ENCODE assay signal across 1 cellular context in the genomic region with DNA sequence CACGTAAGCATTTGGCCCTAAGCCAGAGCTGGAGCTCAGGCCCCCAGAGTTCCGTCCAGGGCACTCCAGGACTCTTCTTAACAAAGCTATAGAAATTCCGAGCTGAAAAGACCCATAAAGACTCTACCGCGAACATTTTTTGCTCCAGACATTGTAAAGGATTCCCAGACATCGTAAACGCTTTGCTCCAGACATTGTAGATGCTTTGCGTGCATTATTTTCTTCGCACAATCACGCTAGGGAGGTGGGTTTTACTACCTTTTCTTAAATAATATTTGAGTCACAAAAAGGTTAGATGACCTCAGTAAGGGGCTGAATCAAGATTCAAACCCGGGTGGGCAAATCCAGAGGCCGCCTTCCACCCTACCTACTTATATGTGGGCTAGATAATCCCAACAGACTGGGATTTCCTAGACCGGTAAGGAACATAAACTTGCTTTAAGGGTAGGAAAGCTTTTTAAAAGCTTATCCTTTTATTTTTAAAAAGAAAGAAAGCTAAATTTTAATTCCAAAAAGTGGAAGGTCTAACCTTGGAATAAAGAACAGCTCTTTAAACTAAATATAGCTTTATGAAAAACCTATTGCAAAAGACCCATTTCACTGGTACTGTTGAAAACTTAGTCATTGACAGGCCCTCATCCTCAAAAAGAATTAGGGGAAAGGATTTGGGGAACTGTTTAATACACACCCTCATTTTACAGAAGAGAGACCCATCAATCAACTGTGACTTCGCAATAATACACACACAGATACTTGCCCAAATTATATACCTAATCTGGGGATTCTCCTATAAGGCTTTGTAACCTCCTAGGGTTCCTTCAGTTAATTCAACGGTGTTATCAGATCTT.
TF ChIP-seq lines count a peak whose summit lies in the region.

No MANE protein-coding gene starts in this region.

TF ChIP-seq in HCT116, 20 proteins besides CTCF, POLR2A, EP300 and RAD21 (continued from another document):
- TF ChIP-seq, protein P1, sequence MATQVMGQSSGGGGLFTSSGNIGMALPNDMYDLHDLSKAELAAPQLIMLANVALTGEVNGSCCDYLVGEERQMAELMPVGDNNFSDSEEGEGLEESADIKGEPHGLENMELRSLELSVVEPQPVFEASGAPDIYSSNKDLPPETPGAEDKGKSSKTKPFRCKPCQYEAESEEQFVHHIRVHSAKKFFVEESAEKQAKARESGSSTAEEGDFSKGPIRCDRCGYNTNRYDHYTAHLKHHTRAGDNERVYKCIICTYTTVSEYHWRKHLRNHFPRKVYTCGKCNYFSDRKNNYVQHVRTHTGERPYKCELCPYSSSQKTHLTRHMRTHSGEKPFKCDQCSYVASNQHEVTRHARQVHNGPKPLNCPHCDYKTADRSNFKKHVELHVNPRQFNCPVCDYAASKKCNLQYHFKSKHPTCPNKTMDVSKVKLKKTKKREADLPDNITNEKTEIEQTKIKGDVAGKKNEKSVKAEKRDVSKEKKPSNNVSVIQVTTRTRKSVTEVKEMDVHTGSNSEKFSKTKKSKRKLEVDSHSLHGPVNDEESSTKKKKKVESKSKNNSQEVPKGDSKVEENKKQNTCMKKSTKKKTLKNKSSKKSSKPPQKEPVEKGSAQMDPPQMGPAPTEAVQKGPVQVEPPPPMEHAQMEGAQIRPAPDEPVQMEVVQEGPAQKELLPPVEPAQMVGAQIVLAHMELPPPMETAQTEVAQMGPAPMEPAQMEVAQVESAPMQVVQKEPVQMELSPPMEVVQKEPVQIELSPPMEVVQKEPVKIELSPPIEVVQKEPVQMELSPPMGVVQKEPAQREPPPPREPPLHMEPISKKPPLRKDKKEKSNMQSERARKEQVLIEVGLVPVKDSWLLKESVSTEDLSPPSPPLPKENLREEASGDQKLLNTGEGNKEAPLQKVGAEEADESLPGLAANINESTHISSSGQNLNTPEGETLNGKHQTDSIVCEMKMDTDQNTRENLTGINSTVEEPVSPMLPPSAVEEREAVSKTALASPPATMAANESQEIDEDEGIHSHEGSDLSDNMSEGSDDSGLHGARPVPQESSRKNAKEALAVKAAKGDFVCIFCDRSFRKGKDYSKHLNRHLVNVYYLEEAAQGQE (IDR thresholded peaks at IDR 0.05; ENCODE audit: low read depth) = no peak
- TF ChIP-seq JUND (IDR thresholded peaks at IDR 0.05) (no peak), SP1 (IDR thresholded peaks at IDR 0.05; ENCODE audit: low read depth) (no peak), MAX (IDR thresholded peaks at IDR 0.05) (no peak), TCF7L2 (IDR thresholded peaks at IDR 0.05; ENCODE audit: borderline replicate concordance, extremely low read depth, insufficient read depth, insufficient read length) (no peak), SIN3A (IDR thresholded peaks at IDR 0.05; ENCODE audit: low read depth) (no peak), POLR2AphosphoS5 (IDR thresholded peaks at IDR 0.05; ENCODE audit: low read depth, low read length) (no peak; the same call in 1 of the 2 replicates), CEBPB (IDR thresholded peaks at IDR 0.05; ENCODE audit: low read depth) (no peak), FOSL1 (IDR thresholded peaks at IDR 0.05; ENCODE audit: low read depth) (no peak)
